Comparison of ENCODE assay signal across 8 cellular contexts in the genomic region with DNA sequence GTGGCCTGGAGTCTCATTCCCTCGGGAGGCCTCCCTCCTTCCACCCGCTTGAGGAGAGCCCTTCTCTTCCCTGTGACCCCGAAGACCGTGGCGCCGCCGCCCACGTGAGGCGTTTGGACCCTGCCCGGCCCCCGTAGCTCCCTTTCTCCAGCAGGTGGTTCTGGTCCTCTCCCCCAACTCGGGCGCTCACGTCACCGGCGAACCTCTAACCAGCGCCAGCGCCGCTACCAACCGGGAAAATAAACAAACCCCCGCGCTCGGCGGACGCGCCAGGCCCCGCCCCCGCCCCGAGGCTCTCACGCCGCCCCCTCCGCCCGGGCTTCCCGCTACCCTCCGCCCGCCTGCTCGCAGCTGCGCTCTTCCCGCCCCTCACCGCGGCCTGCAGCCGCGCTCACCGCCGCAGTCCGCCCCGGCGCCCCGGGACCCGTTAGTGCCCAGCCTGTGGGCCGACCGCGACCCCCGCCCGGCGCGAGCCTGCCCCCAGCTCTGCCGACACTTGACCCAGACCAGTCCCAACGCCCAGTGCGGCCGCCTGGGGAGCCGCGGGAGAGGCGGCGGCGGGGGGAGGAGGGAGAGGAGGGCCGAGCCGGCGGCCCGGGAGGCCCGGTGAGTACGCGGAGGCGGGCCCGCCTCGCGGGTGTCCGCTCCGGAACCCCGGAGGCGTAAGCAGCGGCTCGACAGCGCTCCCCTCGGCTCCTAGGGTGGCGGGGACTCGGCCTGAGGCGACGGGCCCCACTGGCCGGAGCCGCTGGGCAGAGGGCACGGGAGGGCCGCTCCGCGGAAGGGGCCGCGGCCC.
DNase-seq lines count a peak whose midpoint lies in the region; ATAC-seq, FAIRE-seq and TF ChIP-seq lines count a peak whose summit lies in the region.
"Not testable (repeated sequence)": the region's sequence is repeated elsewhere in the genome, so short reads cannot be mapped to it uniquely, and the experiment has no call there.

No MANE protein-coding gene starts in this region.

- not testable (repeated sequence) for H3K27me3 Mint-ChIP-seq in astrocyte (ENCODE audit: low read depth, unreplicated experiment)

- H3K9me3 ChIP-seq in astrocyte (ENCODE audit: insufficient read depth, low read depth, low read length); hepatocyte (ENCODE audit: low read depth): not testable (repeated sequence)

- not testable (repeated sequence) for H3K79me2 ChIP-seq in astrocyte (ENCODE audit: insufficient read depth, low read length)
- peaks cover 29% of the 10 kb centered on the region for H3K79me2 ChIP-seq in hepatocyte

- not testable (repeated sequence) for H3K27ac ChIP-seq in astrocyte (ENCODE audit: low read depth, low read length)
- H3K27ac ChIP-seq in hepatocyte = peak overlapping the region; percentile 94
- H3K27ac ChIP-seq in rectal smooth muscle tissue (ENCODE audit: low read depth, low read length) = peak overlapping the region; percentile 85

- in situ Hi-C loops in GM13977 (cut with MboI; ENCODE audit: low pct_unique_long_range_greater_than_20kb, low sequenced_read_pairs, unreplicated experiment) = loop anchor here (25.0 kb wide), 1 partner anchor 482 kb away; a partner anchor contains a TSS

- under 1% methylated on average over 29 of the region's 97 CpGs for WGBS in hepatocyte (ENCODE audit: low lambda C conversion rate, missing lambda C conversion rate)

- not testable (repeated sequence) for H3K9me3 Mint-ChIP-seq in astrocyte (ENCODE audit: unreplicated experiment)

- ATAC-seq in HG02798 (IDR thresholded peaks at IDR 0.05; ENCODE audit: poor library complexity, unreplicated experiment) = peak; percentile 82

- H3K27me3 ChIP-seq in astrocyte (ENCODE audit: insufficient read depth, low read length); hepatocyte; rectal smooth muscle tissue (ENCODE audit: control insufficient read depth, insufficient read depth, low read length): not testable (repeated sequence)

- H2AFZ ChIP-seq in astrocyte (ENCODE audit: low read depth, low read length) = peak overlapping the region; percentile 80
- H2AFZ ChIP-seq in hepatocyte = peak overlapping the region; percentile 96

- H3K4me3 ChIP-seq in astrocyte (ENCODE audit: insufficient read depth, low read depth, low read length) (peak overlapping the region; percentile 63), hepatocyte (peak overlapping the region; percentile 85), rectal smooth muscle tissue (ENCODE audit: low read length) (peak overlapping the region; percentile 83)

- not testable (repeated sequence) for H3K4me1 ChIP-seq in astrocyte (ENCODE audit: insufficient read depth, low read length); hepatocyte (ENCODE audit: insufficient read depth); rectal smooth muscle tissue (ENCODE audit: control insufficient read depth, insufficient read depth, low read length)

- H3K4me3 Mint-ChIP-seq in astrocyte (ENCODE audit: unreplicated experiment) = not testable (repeated sequence)

- peak overlapping the region; percentile 93 for H3K4me2 ChIP-seq in astrocyte (ENCODE audit: low read length)
- peak overlapping the region; percentile 77 for H3K4me2 ChIP-seq in hepatocyte

- H3K4me1 Mint-ChIP-seq in astrocyte (ENCODE audit: low read depth, unreplicated experiment) = not testable (repeated sequence)

- peak; percentile 20 for TF ChIP-seq CTCF in GM13977 (IDR thresholded peaks at IDR 0.05; ENCODE audit: extremely low read depth, insufficient read depth, missing control alignments)
- not testable (repeated sequence) for TF ChIP-seq CTCF in astrocyte (IDR thresholded peaks at IDR 0.05; ENCODE audit: insufficient read depth, low read depth, low read length); hepatocyte (IDR thresholded peaks at IDR 0.05; ENCODE audit: poor library complexity)

- H4K20me1 ChIP-seq in astrocyte (ENCODE audit: insufficient read depth, low read length); hepatocyte (ENCODE audit: insufficient read depth, poor library complexity, severe bottlenecking): not testable (repeated sequence)

- H3K36me3 ChIP-seq in astrocyte (ENCODE audit: insufficient read depth, low read length); hepatocyte (replicated peaks; ENCODE audit: insufficient read depth, low read depth); rectal smooth muscle tissue (ENCODE audit: control insufficient read depth, insufficient read depth, low read length): not testable (repeated sequence)

- not testable (repeated sequence) for FAIRE-seq in astrocyte (lab: Jason Lieb, UNC)
- peak; percentile 62 for FAIRE-seq in urothelium cell line (lab: Jason Lieb, UNC)

- not testable (repeated sequence) for H3K27ac Mint-ChIP-seq in astrocyte (ENCODE audit: unreplicated experiment)

- DNase-seq in GM13977 (ENCODE audit: low spot score) (peak; percentile 72), NCI-H128 (lab: John Stamatoyannopoulos, UW; ENCODE audit: unreplicated experiment) (peak; percentile 51), T-helper 22 cell (ENCODE audit: low read depth) (peak; percentile 71), astrocyte (ENCODE audit: low read depth) (peak; percentile 36), hepatocyte (ENCODE audit: low spot score) (peak; percentile 82), urothelium cell line (ENCODE audit: low spot score) (peak; percentile 64)

- not testable (repeated sequence) for H3K36me3 Mint-ChIP-seq in astrocyte (ENCODE audit: low read depth, unreplicated experiment)

- H3K9me2 ChIP-seq in hepatocyte (replicated peaks; ENCODE audit: insufficient read depth) = not testable (repeated sequence)

- H3K9ac ChIP-seq in astrocyte (ENCODE audit: low read length) (peak overlapping the region; percentile 79), rectal smooth muscle tissue (ENCODE audit: low read length) (peak overlapping the region; percentile 73)
